15 cellular contexts compared by ENCODE assay signal in the genomic region with DNA sequence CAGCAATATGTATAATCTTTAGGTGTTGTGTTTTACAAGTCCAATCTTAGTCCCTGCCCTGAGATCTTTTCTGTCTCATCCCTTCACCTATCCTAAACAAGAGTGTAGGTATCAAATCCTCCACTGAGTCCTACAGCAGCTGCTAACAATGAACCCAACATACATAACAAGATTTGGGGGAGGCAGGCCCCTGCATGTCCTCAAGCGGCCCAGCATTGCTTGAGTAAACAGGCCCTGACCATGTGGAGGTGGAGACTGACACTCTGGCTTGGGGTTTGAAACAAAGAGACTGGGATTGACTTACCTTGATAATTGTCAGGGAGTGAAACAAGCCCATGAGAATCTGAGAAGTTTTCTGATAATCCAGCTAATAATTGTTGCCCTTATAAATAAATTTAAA.
A peak's percentile ranks its signal among the peaks of the same experiment; 100 is the strongest.
DNase-seq lines count a peak whose midpoint lies in the region; ATAC-seq, FAIRE-seq and TF ChIP-seq lines count a peak whose summit lies in the region.
"Had no signal": no experiment of that assay in that cellular context is flagged by ENCODE, and none has a peak within 500 bp of the region (broad histone marks: within the 10 kb centered on the region; RNA-seq: fewer than 3 reads in every experiment).

No MANE protein-coding gene starts in this region.

- no peaks in the 10 kb centered on the region for H3K27me3 ChIP-seq in bronchial epithelial cell (ENCODE audit: control insufficient read depth, insufficient read depth, low read length)

- TF ChIP-seq CTCF in bronchial epithelial cell (IDR thresholded peaks at IDR 0.05; ENCODE audit: insufficient read depth, low read length, severe bottlenecking) = no peak

- ATAC-seq in HG02885 (IDR thresholded peaks at IDR 0.05; ENCODE audit: poor library complexity, unreplicated experiment) (no peak), HG02588 (IDR thresholded peaks at IDR 0.05; ENCODE audit: unreplicated experiment) (no peak)

- no peak overlapping the region for H3K4me3 ChIP-seq in bronchial epithelial cell (ENCODE audit: low read depth, low read length)

- no peaks in the 10 kb centered on the region for H3K36me3 ChIP-seq in bronchial epithelial cell (ENCODE audit: control insufficient read depth, insufficient read depth, low read length)

- FAIRE-seq in GM19239 (lab: Jason Lieb, UNC) = peak; percentile 14
- FAIRE-seq in bronchial epithelial cell (lab: Jason Lieb, UNC) = no peak

- DNase-seq in GM19239 (ENCODE audit: insufficient read length, low spot score) (no peak), NCI-H146 (lab: John Stamatoyannopoulos, UW) (peak; percentile 66), NCI-H510A treated with DMSO at 0.1 percent for 48 hours (lab: John Stamatoyannopoulos, UW) (peak; percentile 38), bronchial epithelial cell (ENCODE audit: low read depth) (peak; percentile 83), SKM-1 treated with dmso at 0.1 percent for 144 hours (lab: John Stamatoyannopoulos, UW; ENCODE audit: unreplicated experiment) (no peak), SKM-1 (lab: John Stamatoyannopoulos, UW; ENCODE audit: unreplicated experiment) (no peak)
- DNase-seq: ACHN; CD4-positive, alpha-beta T cell; HCEC 1CT; KBM-7; NCI-H1048; NCI-H187 treated with DMSO at 0.1 percent for 48 hours; T-helper 1 cell had no signal

Comparison
In these comparisons a context has a peak if more than half of its experiments do, and no peak if none do; other contexts are left out.
1. DNase-seq: peak in NCI-H146 (single experiment), NCI-H510A treated with DMSO at 0.1 percent for 48 hours (single experiment) and bronchial epithelial cell (single experiment); none in GM19239 (single experiment), SKM-1 treated with dmso at 0.1 percent for 144 hours (single experiment) and SKM-1 (single experiment).